In genomic region chr7:119706608-119707007, GRCh38 we compare ENCODE assay signal across 15 cellular contexts.
DNase-seq lines count a peak whose midpoint lies in the region; ATAC-seq, FAIRE-seq and TF ChIP-seq lines count a peak whose summit lies in the region.
"Had no signal": no experiment of that assay in that cellular context is flagged by ENCODE, and none has a peak within 500 bp of the region (broad histone marks: within the 10 kb centered on the region; RNA-seq: fewer than 3 reads in every experiment).

No MANE protein-coding gene starts in this region.

- no peak overlapping the region for H2BK20ac ChIP-seq in H1 (ENCODE audit: low read length)

- no peak overlapping the region for H3K4me2 ChIP-seq in GM23338
- peak overlapping the region; percentile 11 for H3K4me2 ChIP-seq in Loucy (ENCODE audit: low read depth, low read length, poor library complexity, severe bottlenecking)
- H3K4me2 ChIP-seq in H1 (ENCODE audit: insufficient read depth in 1 of 2, low read depth in 2 of 2, low read length in 2 of 2) = no peak overlapping the region
- no peak overlapping the region for H3K4me2 ChIP-seq in smooth muscle cell

- H3K36me3 ChIP-seq in GM23338 (ENCODE audit: insufficient read depth) (no peaks in the 10 kb centered on the region), Loucy (ENCODE audit: insufficient read depth, low read length) (no peaks in the 10 kb centered on the region), H1 (ENCODE audit: control insufficient read depth in 2 of 4, insufficient read depth in 4 of 4, low read length in 3 of 4) (no peaks in the 10 kb centered on the region), smooth muscle cell (ENCODE audit: low read depth) (no peaks in the 10 kb centered on the region)

- H4K5ac ChIP-seq in H1 (ENCODE audit: insufficient read length, low read depth, low read length) = no peak overlapping the region

- H3K9me2 ChIP-seq in GM23338 (ENCODE audit: insufficient read depth) = no peaks in the 10 kb centered on the region
- no peaks in the 10 kb centered on the region for H3K9me2 ChIP-seq in Loucy (replicated peaks; ENCODE audit: low read depth, low read length)

- H3K23me2 ChIP-seq in H1 (ENCODE audit: low read depth, low read length) = no peaks in the 10 kb centered on the region

- no peak overlapping the region for H4K91ac ChIP-seq in H1 (replicated peaks; ENCODE audit: insufficient read length, low read length)

- no peak overlapping the region for H3K56ac ChIP-seq in H1 (replicated peaks; ENCODE audit: insufficient read length, low read depth, low read length)

- no peaks in the 10 kb centered on the region for H3K4me1 Mint-ChIP-seq in GM23338
- H3K4me1 Mint-ChIP-seq: CD4-positive, CD25-positive, alpha-beta regulatory T cell had no signal

- H3K27me3 ChIP-seq in GM23338 (ENCODE audit: insufficient read depth) (no peaks in the 10 kb centered on the region), Loucy (ENCODE audit: insufficient read depth, low read length, poor library complexity, severe bottlenecking) (no peaks in the 10 kb centered on the region), H1 (replicated peaks in 1 of 4; ENCODE audit: control insufficient read depth in 3 of 4, extremely low read depth in 1 of 4, insufficient read depth in 3 of 4, low read length in 3 of 4) (no peaks in the 10 kb centered on the region), smooth muscle cell (ENCODE audit: low read depth) (no peaks in the 10 kb centered on the region)

- 86% methylated on average over 2 of the region's 2 CpGs; no CpG with 5 or more reads in 1 of the 2 experiments for WGBS in H1 (ENCODE audit: extremely low coverage in 1 of 2, insufficient coverage in 1 of 2, insufficient read length in 1 of 2, insufficient replicate concordance in 2 of 2, low coverage in 1 of 2, low lambda C conversion rate in 2 of 2, missing lambda C conversion rate in 1 of 2), 2 experiments
- WGBS in smooth muscle cell (ENCODE audit: low lambda C conversion rate) = 86% methylated on average over 2 of the region's 2 CpGs

- no peak overlapping the region for H2BK12ac ChIP-seq in H1 (ENCODE audit: low read depth, low read length)

- 0 out of 2 replicates have a peak overlapping the region, but pooled peaks have one; percentile 27 for H3K27ac Mint-ChIP-seq in GM23338
- H3K27ac Mint-ChIP-seq: CD4-positive, CD25-positive, alpha-beta regulatory T cell; HFFc6 had no signal

- H4K8ac ChIP-seq in H1 (ENCODE audit: extremely low read depth, insufficient read depth, low read length) = no peak overlapping the region

- no peaks in the 10 kb centered on the region for H3K4me1 ChIP-seq in GM23338 (ENCODE audit: insufficient read depth)
- no peaks in the 10 kb centered on the region for H3K4me1 ChIP-seq in Loucy (ENCODE audit: insufficient read depth, low read length, poor library complexity, severe bottlenecking)
- no peaks in the 10 kb centered on the region for H3K4me1 ChIP-seq in H1 (replicated peaks in 1 of 4; ENCODE audit: control insufficient read depth in 3 of 4, insufficient read depth in 4 of 4, low read length in 3 of 4)
- H3K4me1 ChIP-seq in smooth muscle cell (ENCODE audit: low read depth) = no peaks in the 10 kb centered on the region

- no peak for ATAC-seq in GM23338

- H3K27ac ChIP-seq in GM23338 (ENCODE audit: low read depth) (no peak overlapping the region), H1 (ENCODE audit: low read depth, low read length) (no peak overlapping the region), smooth muscle cell (ENCODE audit: low read depth) (no peak overlapping the region)

- peaks cover 3% of the 10 kb centered on the region; the same call in 1 of the 3 replicates for H3K9me3 Mint-ChIP-seq in GM23338

- H3K9ac ChIP-seq in Loucy (ENCODE audit: low read depth, low read length, poor library complexity, severe bottlenecking) = no peak overlapping the region
- H3K9ac ChIP-seq in H1 (replicated peaks in 1 of 4; ENCODE audit: extremely low read depth in 1 of 4, low read depth in 3 of 4, low read length in 3 of 4) = no peak overlapping the region
- H3K9ac ChIP-seq in smooth muscle cell (ENCODE audit: low read depth) = no peak overlapping the region

- no peak overlapping the region for H3K18ac ChIP-seq in H1 (ENCODE audit: extremely low read depth, low read length)

- no peak overlapping the region for H2AK5ac ChIP-seq in H1 (ENCODE audit: low read depth, low read length)

- no peaks in the 10 kb centered on the region for H3K79me2 ChIP-seq in GM23338 (replicated peaks; ENCODE audit: insufficient read depth)
- H3K79me2 ChIP-seq in Loucy (ENCODE audit: insufficient read depth, low read length) = no peaks in the 10 kb centered on the region
- no peaks in the 10 kb centered on the region for H3K79me2 ChIP-seq in H1 (ENCODE audit: control insufficient read depth in 1 of 2, insufficient read depth in 2 of 2, low read length in 2 of 2)
- no peaks in the 10 kb centered on the region for H3K79me2 ChIP-seq in smooth muscle cell (ENCODE audit: low read depth)

- TF ChIP-seq EP300 in H1 (IDR thresholded peaks at IDR 0.05; ENCODE audit: borderline replicate concordance in 1 of 2, low read depth in 2 of 2, low read length in 2 of 2) = no peak

- POLR2A ChIA-PET in H1 (lab: Charles Lee; ENCODE audit: partially characterized antibody) = no interaction called here

- TF ChIP-seq CTCF in GM23338 (conservative IDR thresholded peaks at IDR 0.05; ENCODE audit: low read depth in 2 of 2) (no peak), Loucy (conservative IDR thresholded peaks at IDR 0.05; ENCODE audit: low read length) (no peak), H1 (IDR thresholded peaks at IDR 0.05; ENCODE audit: control extremely low read depth in 1 of 3, insufficient read depth in 1 of 3, low read depth in 1 of 3, low read length in 3 of 3) (no peak), smooth muscle cell (IDR thresholded peaks at IDR 0.05; ENCODE audit: borderline replicate concordance, insufficient read depth, poor library complexity, severe bottlenecking) (no peak), foreskin fibroblast (IDR thresholded peaks at IDR 0.05; ENCODE audit: low read depth, low read length) (no peak)

- no peaks in the 10 kb centered on the region for H3K27me3 Mint-ChIP-seq in GM23338 (ENCODE audit: insufficient read depth, low read depth, poor library complexity)
- H3K27me3 Mint-ChIP-seq: CD4-positive, CD25-positive, alpha-beta regulatory T cell had no signal

- DNase-seq in GM23338 (ENCODE audit: low spot score) (no peak), H1 (ENCODE audit: low read depth in 1 of 2, low spot score in 2 of 2) (no peak), smooth muscle cell (lab: John Stamatoyannopoulos, UW; ENCODE audit: unreplicated experiment) (no peak), NCI-H1105 treated with DMSO at 0.1 percent for 48 hours (lab: John Stamatoyannopoulos, UW) (no peak), NCI-H446 (lab: John Stamatoyannopoulos, UW) (no peak), foreskin fibroblast (no peak)
- DNase-seq: Calu3; CD4-positive, CD25-positive, alpha-beta regulatory T cell; DMS 273 treated with DMSO at 0.1 percent for 48 hours; GOT3; HCEC 1CT; HFFc6; IMR-90 had no signal

- H3K4me3 ChIP-seq in GM23338 (no peak overlapping the region), Loucy (ENCODE audit: low read length, poor library complexity, severe bottlenecking) (no peak overlapping the region), H1 (ENCODE audit: extremely low read depth in 1 of 4, insufficient read depth in 2 of 4, low read depth in 3 of 4, low read length in 4 of 4) (no peak overlapping the region), smooth muscle cell (no peak overlapping the region), foreskin fibroblast (ENCODE audit: low read depth in 1 of 2, low read length in 2 of 2) (no peak overlapping the region)

- H3K9me3 ChIP-seq in Loucy (ENCODE audit: insufficient read depth, low read depth, low read length) (no peaks in the 10 kb centered on the region), H1 (ENCODE audit: insufficient read depth in 2 of 2, low read depth in 1 of 2, low read length in 1 of 2) (0 out of 4 replicates have a peak, but pooled peaks cover 0 to 3% of the 10 kb centered on the region in 2 experiments), smooth muscle cell (replicated peaks; ENCODE audit: low read depth) (no peaks in the 10 kb centered on the region)

- H2BK5ac ChIP-seq in H1 (ENCODE audit: low read depth, low read length) = no peak overlapping the region

- H3K14ac ChIP-seq in H1 (ENCODE audit: insufficient read length) = no peak overlapping the region

- H2BK15ac ChIP-seq in H1 (ENCODE audit: low read length) = no peak overlapping the region

- H3K4ac ChIP-seq in H1 (replicated peaks; ENCODE audit: insufficient read length, low read depth, low read length) = no peak overlapping the region

- H2AFZ ChIP-seq in GM23338 = peak overlapping the region; percentile 45; the same call in 1 of the 2 replicates
- H2AFZ ChIP-seq in Loucy (ENCODE audit: low read length) = peak overlapping the region; percentile 33; the same call in 1 of the 2 replicates
- H2AFZ ChIP-seq in H1 (ENCODE audit: low read length) = 0 out of 2 replicates have a peak overlapping the region, but pooled peaks have one; percentile 1
- peak overlapping the region; percentile 23 for H2AFZ ChIP-seq in smooth muscle cell (ENCODE audit: low read depth)

- H3K36me3 Mint-ChIP-seq in GM23338 (ENCODE audit: low read depth) = peaks cover 3% of the 10 kb centered on the region; the same call in 1 of the 3 replicates
- H3K36me3 Mint-ChIP-seq: CD4-positive, CD25-positive, alpha-beta regulatory T cell had no signal

- CTCF ChIA-PET in H1 (lab: Charles Lee; ENCODE audit: partially characterized antibody) = no interaction called here

- H3F3A ChIP-seq in GM23338 (replicated peaks; ENCODE audit: low read depth) (no peaks in the 10 kb centered on the region), Loucy (ENCODE audit: low read depth) (no peaks in the 10 kb centered on the region), smooth muscle cell (ENCODE audit: low read depth) (no peaks in the 10 kb centered on the region)

- H3K4me3 Mint-ChIP-seq in GM23338 = no peak overlapping the region
- H3K4me3 Mint-ChIP-seq: CD4-positive, CD25-positive, alpha-beta regulatory T cell; HFFc6 had no signal

- FAIRE-seq in H1 (lab: Jason Lieb, UNC) = no peak
- FAIRE-seq: GM12892 had no signal

- no peaks in the 10 kb centered on the region for H3K79me1 ChIP-seq in H1 (ENCODE audit: low read depth, low read length)

- no peak for TF ChIP-seq POLR2A in H1 (IDR thresholded peaks at IDR 0.05; ENCODE audit: control extremely low read depth in 1 of 2, low read depth in 2 of 2, low read length in 2 of 2)

- H3K23ac ChIP-seq in H1 (ENCODE audit: insufficient read length) = no peak overlapping the region

- no peak overlapping the region for H2BK120ac ChIP-seq in H1 (replicated peaks; ENCODE audit: low read depth, low read length)

- no peak for TF ChIP-seq RAD21 in H1 (IDR thresholded peaks at IDR 0.05 in 1 of 2, conservative IDR thresholded peaks at IDR 0.05 in 1 of 2; ENCODE audit: low read depth in 2 of 2, low read length in 2 of 2)

- no peaks in the 10 kb centered on the region for H4K20me1 ChIP-seq in GM23338 (replicated peaks; ENCODE audit: insufficient read depth)
- no peaks in the 10 kb centered on the region for H4K20me1 ChIP-seq in Loucy (ENCODE audit: insufficient read depth, low read length, poor library complexity, severe bottlenecking)
- H4K20me1 ChIP-seq in H1 (replicated peaks in 1 of 2; ENCODE audit: control insufficient read depth in 1 of 2, insufficient read depth in 2 of 2, low read length in 2 of 2) = no peaks in the 10 kb centered on the region
- H4K20me1 ChIP-seq in smooth muscle cell (ENCODE audit: low read depth) = no peaks in the 10 kb centered on the region

TF ChIP-seq in H1, 55 proteins besides CTCF, POLR2A, EP300 and RAD21 (continues in another document):
- no peak for TF ChIP-seq GABPA (IDR thresholded peaks at IDR 0.05; ENCODE audit: borderline replicate concordance, insufficient read depth, low read length)
